Comparison of ENCODE assay signal across 8 cellular contexts in the genomic region with DNA sequence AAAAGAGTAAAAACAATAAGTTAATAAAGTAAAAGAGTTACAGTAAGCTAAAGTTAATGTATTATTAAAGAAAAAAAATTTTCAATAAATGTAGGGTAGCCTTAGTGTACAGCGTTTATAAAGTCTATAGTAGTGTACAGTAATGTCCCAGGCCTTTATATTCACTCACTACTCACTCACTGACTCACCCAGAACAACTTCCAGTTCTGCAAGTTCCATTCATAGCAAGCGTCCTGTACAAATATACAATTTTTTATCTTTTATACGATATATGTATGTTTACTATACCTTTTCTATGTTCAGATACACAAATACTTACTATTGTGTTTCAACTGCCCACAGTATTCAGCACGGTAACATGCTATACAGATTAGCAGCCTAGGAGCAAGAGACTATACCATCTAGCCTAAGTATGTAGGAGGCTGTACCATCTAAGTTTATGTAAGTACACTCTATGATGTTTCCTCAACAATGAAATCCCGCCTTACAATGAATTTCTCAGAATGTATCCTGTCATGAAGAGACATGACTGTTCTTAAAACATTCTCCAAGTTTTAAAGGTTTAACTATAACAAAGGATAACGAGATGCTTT. TPM values are rescaled to one million over a fixed set of nuclear protein-coding genes. Genes with fewer than 3 reads are reported as not detected.
A peak's percentile ranks its signal among the peaks of the same experiment; 100 is the strongest.
DNase-seq lines count a peak whose midpoint lies in the region; FAIRE-seq and TF ChIP-seq lines count a peak whose summit lies in the region.
"Not testable (repeated sequence)": the region's sequence is repeated elsewhere in the genome, so short reads cannot be mapped to it uniquely, and the experiment has no call there.
"Had no signal": no experiment of that assay in that cellular context is flagged by ENCODE, and none has a peak within 500 bp of the region (broad histone marks: within the 10 kb centered on the region; RNA-seq: fewer than 3 reads in every experiment).

No MANE protein-coding gene starts in this region.

- H3K27ac ChIP-seq in fibroblast of lung (ENCODE audit: insufficient read depth, low read length): not testable (repeated sequence)
- H3K27ac ChIP-seq in keratinocyte (ENCODE audit: control insufficient read depth, insufficient read depth, low read length): peak overlapping the region; percentile 70

- H3K4me2 ChIP-seq in fibroblast of lung (ENCODE audit: extremely low read depth, insufficient read depth, low read length): not testable (repeated sequence)
- peak overlapping the region; percentile 48 for H3K4me2 ChIP-seq in keratinocyte (ENCODE audit: control insufficient read depth, extremely low read depth, insufficient read depth, low read depth, low read length)

- not testable (repeated sequence) for H2AFZ ChIP-seq in fibroblast of lung (ENCODE audit: low read length); keratinocyte (ENCODE audit: control insufficient read depth, low read length)

- dilution Hi-C loops in keratinocyte (cut with MboI; ENCODE audit: extremely low pct_ligation_motif_present, low sequenced_read_pairs): not testable (repeated sequence)

- not testable (repeated sequence) for H3K9me3 ChIP-seq in adipocyte (ENCODE audit: control insufficient read depth, low read length); fibroblast of lung (ENCODE audit: control insufficient read depth, insufficient read depth, low read depth, low read length); keratinocyte (ENCODE audit: control insufficient read depth, low read depth, low read length)

- not testable (repeated sequence) for H3K4me1 ChIP-seq in adipocyte (ENCODE audit: control insufficient read depth, insufficient read depth, low read length); fibroblast of lung (ENCODE audit: control insufficient read depth, extremely low read depth, insufficient read depth, low read length); keratinocyte (ENCODE audit: control insufficient read depth, extremely low read depth, insufficient read depth, low read length)

- H3K4me3 ChIP-seq in adipocyte (ENCODE audit: low read length); fibroblast of lung (replicated peaks in 1 of 4; ENCODE audit: control extremely low read depth in 1 of 4, insufficient read depth in 1 of 4, low read depth in 3 of 4, low read length in 4 of 4); keratinocyte (ENCODE audit: control insufficient read depth in 2 of 3, extremely low read depth in 1 of 3, insufficient read depth in 2 of 3, low read depth in 1 of 3, low read length in 3 of 3): not testable (repeated sequence)

- H3K79me2 ChIP-seq in fibroblast of lung (ENCODE audit: control insufficient read depth, insufficient read depth, low read length); keratinocyte (ENCODE audit: control insufficient read depth, insufficient read depth, low read length): not testable (repeated sequence)

- peak; percentile 66 for FAIRE-seq in keratinocyte (lab: Jason Lieb, UNC)

- H3K36me3 ChIP-seq in adipocyte (ENCODE audit: control insufficient read depth, insufficient read depth, low read length, severe bottlenecking); fibroblast of lung (ENCODE audit: control insufficient read depth, insufficient read depth, low read length); keratinocyte (ENCODE audit: control insufficient read depth in 2 of 2, extremely low read depth in 1 of 2, insufficient read depth in 2 of 2, low read length in 2 of 2): not testable (repeated sequence)

- H3K27me3 ChIP-seq in adipocyte (replicated peaks; ENCODE audit: control insufficient read depth, insufficient read depth, low read length); fibroblast of lung (ENCODE audit: control insufficient read depth, insufficient read depth, low read length); keratinocyte (ENCODE audit: control insufficient read depth, extremely low read depth, insufficient read depth, low read length): not testable (repeated sequence)

- not testable (repeated sequence) for H4K20me1 ChIP-seq in fibroblast of lung (ENCODE audit: control insufficient read depth, extremely low read depth, insufficient read depth, low read length); keratinocyte (ENCODE audit: control insufficient read depth, extremely low read depth, insufficient read depth, low read length)

- H3K9ac ChIP-seq in adipocyte (ENCODE audit: low read length); fibroblast of lung (ENCODE audit: insufficient read depth, low read length); keratinocyte (ENCODE audit: control insufficient read depth, extremely low read depth, insufficient read depth, low read length): not testable (repeated sequence)

- H3K9me1 ChIP-seq in keratinocyte (ENCODE audit: control insufficient read depth, extremely low read depth, insufficient read depth, low read length): not testable (repeated sequence)

- peak; percentile 70 for DNase-seq in ELR (ENCODE audit: low read depth)
- peak; percentile 58 for DNase-seq in HCEC 1CT
- peak; percentile 18 for DNase-seq in RKO (ENCODE audit: low spot score)
- peak; percentile 40 for DNase-seq in adipocyte (ENCODE audit: low read depth)
- peak; percentile 52 for DNase-seq in dermis blood vessel endothelial cell
- peak; percentile 23 to 34 for DNase-seq in fibroblast of lung (ENCODE audit: low read depth in 2 of 2)
- peak; percentile 11 for DNase-seq in keratinocyte (ENCODE audit: low read depth, low spot score)

- TF ChIP-seq CTCF in fibroblast of lung (conservative IDR thresholded peaks at IDR 0.05 in 1 of 2, IDR thresholded peaks at IDR 0.05 in 1 of 2; ENCODE audit: low read depth in 1 of 2, low read length in 2 of 2); keratinocyte (optimal IDR thresholded peaks at IDR 0.05 in 1 of 3, IDR thresholded peaks at IDR 0.05 in 1 of 3, conservative IDR thresholded peaks at IDR 0.05 in 1 of 3; ENCODE audit: extremely low read depth in 1 of 3, insufficient read depth in 2 of 3, low read length in 3 of 3): not testable (repeated sequence)

RNA-seq across cellular contexts. Expression of a gene that starts 3.6 kb away (rescaled TPM):
- 24.5 and 33.4 TPM in 2 replicates for total RNA-seq in dermis blood vessel endothelial cell
- total RNA-seq in fibroblast of lung: 10.3 and 14.7 TPM in 2 replicates
- polyA plus RNA-seq in fibroblast of lung: 11.4 and 23.8 TPM in 2 replicates
- 5.9 and 12.9 TPM in 2 replicates for polyA plus RNA-seq in fibroblast of lung (2012)
- 2.0 and 5.9 TPM in 2 replicates for polyA minus RNA-seq in fibroblast of lung (ENCODE audit: low replicate concordance)
- 12.0 to 18.9 TPM (median 14.9 TPM) in 3 replicates for polyA plus RNA-seq in keratinocyte
- polyA plus RNA-seq in keratinocyte (2011; ENCODE audit: low read depth): 4.0 TPM
- 8.0 and 15.4 TPM in 2 replicates for polyA plus RNA-seq in keratinocyte (2011; cell fraction: cytosol; rRNA removed)
- 11.2 and 15.9 TPM in 2 replicates for polyA plus RNA-seq in keratinocyte (2011; cell fraction: nucleus; rRNA removed)
- polyA plus RNA-seq in keratinocyte (2012; ENCODE audit: low replicate concordance): 5.3 and 11.3 TPM in 2 replicates
- 7.2 to 18.7 TPM (median 8.7 TPM) in 3 replicates for polyA minus RNA-seq in keratinocyte
- 5.9 TPM for polyA minus RNA-seq in keratinocyte (2011; cell fraction: cytosol; rRNA and poly(A)+ RNA removed)
- polyA minus RNA-seq in keratinocyte (2011; cell fraction: nucleus; rRNA and poly(A)+ RNA removed): 5.7 and 13.7 TPM in 2 replicates
- total RNA-seq: CD8-positive, alpha-beta T cell had no signal

Comparison
In these comparisons a context has a peak if more than half of its experiments do, and no peak if none do; other contexts are left out.
1. DNase-seq: peak in every context shown above with its lines; median percentile 70 in ELR; 58 in HCEC 1CT; 52 in dermis blood vessel endothelial cell; 40 in adipocyte; 28 in fibroblast of lung; 18 in RKO; 11 in keratinocyte.